In genomic region chr10:21355591-21356011, GRCh38 we compare ENCODE assay signal across 25 cellular contexts.
DNase-seq lines count a peak whose midpoint lies in the region; ATAC-seq and TF ChIP-seq lines count a peak whose summit lies in the region.
"Had no signal": no experiment of that assay in that cellular context is flagged by ENCODE, and none has a peak within 500 bp of the region (broad histone marks: within the 10 kb centered on the region; RNA-seq: fewer than 3 reads in every experiment).

No MANE protein-coding gene starts in this region.

- H3K9me3 Mint-ChIP-seq in nephron progenitor cell: peaks cover 4% of the 10 kb centered on the region
- H3K9me3 Mint-ChIP-seq: activated naive CD4-positive, alpha-beta T cell treated with anti-CD3 and anti-CD28 coated beads, Interleukin-2, amount 50 U/mL, for 24 hours; activated T-cell treated with anti-CD3 and anti-CD28 coated beads, Interleukin-2, amount 50 U/mL, for 4 hours; neural crest cell; T-helper 2 cell treated with Interferon-gamma antibody and Interleukin-4, amounts not matched to agents 5 μg/mL and 100 μg/mL, for 36 hours had no signal

- peak overlapping the region; percentile 52 for H3K27ac Mint-ChIP-seq in nephron progenitor cell
- H3K27ac Mint-ChIP-seq: activated naive CD4-positive, alpha-beta T cell treated with anti-CD3 and anti-CD28 coated beads, Interleukin-2, amount 50 U/mL, for 24 hours; CD14-positive monocyte; T-helper 2 cell treated with Interferon-gamma antibody and Interleukin-4, amounts not matched to agents 5 μg/mL and 100 μg/mL, for 36 hours had no signal

- H3K4me1 Mint-ChIP-seq in nephron progenitor cell: peaks cover 6% of the 10 kb centered on the region
- H3K4me1 Mint-ChIP-seq: activated naive CD4-positive, alpha-beta T cell treated with anti-CD3 and anti-CD28 coated beads, Interleukin-2, amount 50 U/mL, for 24 hours; CD14-positive monocyte; neural crest cell had no signal

- H3K27ac ChIP-seq in PC-3 (ENCODE audit: low read length) (no peak overlapping the region), right atrium auricular region (no peak overlapping the region)
- H3K27ac ChIP-seq: body of pancreas, SJSA1, spleen, uterus had no signal

- POLR2A ChIA-PET in PC-3 (lab: Charles Lee; ENCODE audit: unreplicated experiment): no interaction called here

- CTCF ChIA-PET in PC-3 (lab: Charles Lee): interaction anchor here (0.6 kb wide), 1 partner anchor 63 kb away, joined by 5 read pairs; no protein-coding TSS in a partner anchor

- H3K27me3 Mint-ChIP-seq in nephron progenitor cell (ENCODE audit: low read depth, poor library complexity): peaks cover 3% of the 10 kb centered on the region
- H3K27me3 Mint-ChIP-seq: activated naive CD4-positive, alpha-beta T cell treated with anti-CD3 and anti-CD28 coated beads, Interleukin-2, amount 50 U/mL, for 24 hours had no signal

- TF ChIP-seq CTCF in PC-3 (conservative IDR thresholded peaks at IDR 0.05; ENCODE audit: low read depth, low read length) (no peak), cardiac fibroblast (IDR thresholded peaks at IDR 0.05; ENCODE audit: low read depth, low read length) (no peak), nephron progenitor cell (IDR thresholded peaks at IDR 0.05) (no peak), right atrium auricular region (IDR thresholded peaks at IDR 0.05) (no peak)

- H3K36me3 ChIP-seq in PC-3 (ENCODE audit: low read depth, low read length): no peaks in the 10 kb centered on the region
- H3K36me3 ChIP-seq in right atrium auricular region: no peaks in the 10 kb centered on the region
- H3K36me3 ChIP-seq: SJSA1, spleen, uterus had no signal

- H3K9me3 ChIP-seq in PC-3 (ENCODE audit: low read length): no peaks in the 10 kb centered on the region
- no peaks in the 10 kb centered on the region for H3K9me3 ChIP-seq in right atrium auricular region
- H3K9me3 ChIP-seq: body of pancreas, SJSA1, uterus had no signal

- H3K9me2 ChIP-seq in PC-3 (replicated peaks; ENCODE audit: low read length): no peaks in the 10 kb centered on the region

- no peaks in the 10 kb centered on the region for H3K36me3 Mint-ChIP-seq in nephron progenitor cell (ENCODE audit: low read depth)
- H3K36me3 Mint-ChIP-seq: activated naive CD4-positive, alpha-beta T cell treated with anti-CD3 and anti-CD28 coated beads, Interleukin-2, amount 50 U/mL, for 24 hours; CD14-positive monocyte had no signal

- H3K4me1 ChIP-seq in PC-3 (ENCODE audit: insufficient read depth, low read length): peaks cover 7% of the 10 kb centered on the region
- H3K4me1 ChIP-seq in right atrium auricular region: peaks cover 0 to 2% of the 10 kb centered on the region in 2 donors
- H3K4me1 ChIP-seq: body of pancreas, spleen, uterus had no signal

- ATAC-seq in PC-3 (no peak), GM21723 (IDR thresholded peaks at IDR 0.05; ENCODE audit: unreplicated experiment) (no peak)
- ATAC-seq: activated T-cell treated with anti-CD3 and anti-CD28 coated beads, Interleukin-2, amount 50 U/mL, for 4 hours; body of pancreas had no signal

- DNase-seq in EH (ENCODE audit: low read depth): peak; percentile 65
- peak; percentile 44 for DNase-seq in PC-3
- peak; percentile 50 to 53 for DNase-seq in cardiac fibroblast (ENCODE audit: low read depth in 2 of 2)
- DNase-seq in nephron progenitor cell: no peak
- DNase-seq in central memory CD4-positive, alpha-beta T cell: no peak
- DNase-seq in right atrium auricular region (ENCODE audit: low spot score): no peak
- no peak for DNase-seq in NCI-H1930 (lab: John Stamatoyannopoulos, UW)
- DNase-seq: activated CD4-positive, CD25-positive, alpha-beta regulatory T cell; activated T-cell treated with anti-CD3 and anti-CD28 coated beads, Interleukin-2, amount 50 U/mL, for 4 hours; body of pancreas; dermis blood vessel endothelial cell; DMS 273 treated with DMSO at 0.1 percent for 48 hours; KBM-7; NCI-H1092; NCI-H2081 treated with DMSO at 0.1 percent for 48 hours; NCI-H526 treated with DMSO at 0.1 percent for 48 hours; spleen; stimulated activated CD4-positive, alpha-beta T cell treated with anti-CD3 and anti-CD28 coated beads, Interleukin-4, amount 100 ng/mL, for 4 hours; uterus had no signal

- no peaks in the 10 kb centered on the region for H4K20me1 ChIP-seq in PC-3 (ENCODE audit: low read length)

- H3K27me3 ChIP-seq in PC-3 (ENCODE audit: low read length) (no peaks in the 10 kb centered on the region), right atrium auricular region (no peaks in the 10 kb centered on the region)
- H3K27me3 ChIP-seq: body of pancreas, SJSA1, uterus had no signal

- H3K4me2 ChIP-seq in PC-3 (ENCODE audit: low read length): no peak overlapping the region

- intact Hi-C loops in PC-3 (cut with micrococcal nuclease): no loop called here

- H3F3A ChIP-seq in PC-3 (ENCODE audit: low read length, unreplicated experiment): no peaks in the 10 kb centered on the region

- H3K4me3 ChIP-seq in PC-3 (ENCODE audit: low read length) (no peak overlapping the region), cardiac fibroblast (replicated peaks in 1 of 2; ENCODE audit: low read depth in 2 of 2, low read length in 2 of 2) (no peak overlapping the region), right atrium auricular region (no peak overlapping the region)
- H3K4me3 ChIP-seq: body of pancreas, SJSA1, spleen, uterus had no signal

- H2AFZ ChIP-seq in PC-3 (ENCODE audit: low read length): 0 out of 2 replicates have a peak overlapping the region, but pooled peaks have one; percentile 57

- H3K9ac ChIP-seq in PC-3 (ENCODE audit: low read length): no peak overlapping the region

- BruUV-seq in PC-3 (replicated peaks; lab: Mats Ljungman, UMichigan): no TSS peak

- H3K79me2 ChIP-seq in PC-3 (ENCODE audit: low read length): no peaks in the 10 kb centered on the region

- H3K4me3 Mint-ChIP-seq in nephron progenitor cell: no peak overlapping the region
- H3K4me3 Mint-ChIP-seq: activated naive CD4-positive, alpha-beta T cell treated with anti-CD3 and anti-CD28 coated beads, Interleukin-2, amount 50 U/mL, for 24 hours; activated T-cell treated with anti-CD3 and anti-CD28 coated beads, Interleukin-2, amount 50 U/mL, for 4 hours; CD14-positive monocyte; neural crest cell; T-helper 2 cell treated with Interferon-gamma antibody and Interleukin-4, amounts not matched to agents 5 μg/mL and 100 μg/mL, for 36 hours had no signal

Comparison
In these comparisons a context has a peak if more than half of its experiments do, and no peak if none do; other contexts are left out.
1. DNase-seq: peak in EH (single experiment), PC-3 (single experiment) and cardiac fibroblast (2 of 2); none in nephron progenitor cell (single experiment), central memory CD4-positive, alpha-beta T cell (single experiment), right atrium auricular region (single experiment) and NCI-H1930 (0 of 2).